In genomic region chr10:35409094-35409582, GRCh38 we compare ENCODE assay signal across 8 cellular contexts.
DNase-seq lines count a peak whose midpoint lies in the region; ATAC-seq and TF ChIP-seq lines count a peak whose summit lies in the region.

No MANE protein-coding gene starts in this region.

- H3K4me2 ChIP-seq in BLaER1: peak overlapping the region; percentile 0; the same call in 1 of the 2 replicates
- no peak overlapping the region for H3K4me2 ChIP-seq in OCI-LY7 (ENCODE audit: low read length)

- no peak overlapping the region for H2AFZ ChIP-seq in OCI-LY7 (ENCODE audit: low read length)

- H3K9me3 ChIP-seq in BLaER1: peaks cover 28% of the 10 kb centered on the region
- H3K9me3 ChIP-seq in sigmoid colon: no peaks in the 10 kb centered on the region
- no peaks in the 10 kb centered on the region for H3K9me3 ChIP-seq in OCI-LY7 (ENCODE audit: low read length)

- no peak for TF ChIP-seq POLR2A in sigmoid colon (IDR thresholded peaks at IDR 0.05)

- ATAC-seq in GM21423 (IDR thresholded peaks at IDR 0.05; ENCODE audit: unreplicated experiment) (peak; percentile 73), foreskin keratinocyte (peak; percentile 89)

- H3K27me3 ChIP-seq in BLaER1 (no peaks in the 10 kb centered on the region), foreskin keratinocyte (no peaks in the 10 kb centered on the region), sigmoid colon (no peaks in the 10 kb centered on the region)

- H3K79me2 ChIP-seq in OCI-LY7 (ENCODE audit: insufficient read depth, low read depth, low read length): no peaks in the 10 kb centered on the region

- H3K27ac ChIP-seq in BLaER1: no peak overlapping the region
- no peak overlapping the region for H3K27ac ChIP-seq in foreskin keratinocyte
- H3K27ac ChIP-seq in sigmoid colon: peak overlapping the region in 3 of 4 donors; percentile 70 to 74 (median 72)
- no peak overlapping the region for H3K27ac ChIP-seq in OCI-LY7 (ENCODE audit: low read depth, low read length, poor library complexity, severe bottlenecking)

- DNase-seq in RKO (ENCODE audit: low spot score): peak; percentile 81
- peak; percentile 60 to 80 for DNase-seq in foreskin keratinocyte
- peak; percentile 80 for DNase-seq in sigmoid colon
- no peak for DNase-seq in GM13977 (ENCODE audit: low spot score)
- DNase-seq in mesenteric fat pad (ENCODE audit: low spot score): no peak
- DNase-seq in OCI-LY7 (ENCODE audit: low spot score): no peak

- H4K20me1 ChIP-seq in BLaER1: peaks cover 66% of the 10 kb centered on the region
- H4K20me1 ChIP-seq in OCI-LY7 (ENCODE audit: insufficient read depth, low read length): no peaks in the 10 kb centered on the region

- CTCF ChIA-PET in OCI-LY7 (lab: Charles Lee; ENCODE audit: unreplicated experiment): no interaction called here

- 69 to 87% methylated on average over 2 of the region's 2 CpGs for WGBS in sigmoid colon, 2 donors

- intact Hi-C loops in sigmoid colon (cut with DNase I): no loop called here
- intact Hi-C loops in OCI-LY7 (cut with micrococcal nuclease; ENCODE audit: unreplicated experiment): no loop called here

- H3K9ac ChIP-seq in BLaER1: no peak overlapping the region

- H3K4me3 ChIP-seq in BLaER1 (no peak overlapping the region), sigmoid colon (no peak overlapping the region), OCI-LY7 (ENCODE audit: low read depth, low read length, poor library complexity, severe bottlenecking) (no peak overlapping the region)

- in situ Hi-C loops in GM13977 (cut with MboI; ENCODE audit: low pct_unique_long_range_greater_than_20kb, low sequenced_read_pairs, unreplicated experiment): no loop called here

- TF ChIP-seq CTCF in foreskin keratinocyte (conservative IDR thresholded peaks at IDR 0.05): no peak
- TF ChIP-seq CTCF in sigmoid colon (IDR thresholded peaks at IDR 0.05): no peak
- no peak for TF ChIP-seq CTCF in GM13977 (IDR thresholded peaks at IDR 0.05; ENCODE audit: extremely low read depth, insufficient read depth, missing control alignments)
- no peak for TF ChIP-seq CTCF in OCI-LY7 (conservative IDR thresholded peaks at IDR 0.05; ENCODE audit: low read length)

- H3K36me3 ChIP-seq in BLaER1: peaks cover 12% of the 10 kb centered on the region
- H3K36me3 ChIP-seq in sigmoid colon: no peaks in the 10 kb centered on the region
- H3K36me3 ChIP-seq in OCI-LY7 (ENCODE audit: insufficient read depth, low read length): no peaks in the 10 kb centered on the region; the same call in 1 of the 2 replicates

- BruUV-seq in OCI-LY7 (replicated peaks; lab: Mats Ljungman, UMichigan): no TSS peak

- H3K4me1 ChIP-seq in BLaER1 (peaks cover 16% of the 10 kb centered on the region), foreskin keratinocyte (peaks cover 21% of the 10 kb centered on the region), sigmoid colon (peaks cover 0 to 53% (median 48%) of the 10 kb centered on the region in 4 donors), OCI-LY7 (ENCODE audit: insufficient read depth, low read length, poor library complexity, severe bottlenecking) (no peaks in the 10 kb centered on the region)

- TF ChIP-seq EP300 in sigmoid colon (IDR thresholded peaks at IDR 0.05): no peak

- no peaks in the 10 kb centered on the region for H3K9me2 ChIP-seq in OCI-LY7 (ENCODE audit: insufficient read depth, low read length)

- POLR2A ChIA-PET in OCI-LY7 (lab: Charles Lee): interaction anchor here (0.7 kb wide), 1 partner anchor 14 kb away, joined by 6 read pairs; no protein-coding TSS in a partner anchor

Comparison
In these comparisons a context has a peak if more than half of its experiments do, and no peak if none do; other contexts are left out.
1. H3K27ac ChIP-seq: peak in sigmoid colon (3 of 4); none in BLaER1 (single experiment), foreskin keratinocyte (single experiment) and OCI-LY7 (single experiment).
2. DNase-seq: peak in RKO (single experiment), foreskin keratinocyte (2 of 2) and sigmoid colon (single experiment); none in GM13977 (single experiment), mesenteric fat pad (single experiment) and OCI-LY7 (single experiment).